In the genomic region with DNA sequence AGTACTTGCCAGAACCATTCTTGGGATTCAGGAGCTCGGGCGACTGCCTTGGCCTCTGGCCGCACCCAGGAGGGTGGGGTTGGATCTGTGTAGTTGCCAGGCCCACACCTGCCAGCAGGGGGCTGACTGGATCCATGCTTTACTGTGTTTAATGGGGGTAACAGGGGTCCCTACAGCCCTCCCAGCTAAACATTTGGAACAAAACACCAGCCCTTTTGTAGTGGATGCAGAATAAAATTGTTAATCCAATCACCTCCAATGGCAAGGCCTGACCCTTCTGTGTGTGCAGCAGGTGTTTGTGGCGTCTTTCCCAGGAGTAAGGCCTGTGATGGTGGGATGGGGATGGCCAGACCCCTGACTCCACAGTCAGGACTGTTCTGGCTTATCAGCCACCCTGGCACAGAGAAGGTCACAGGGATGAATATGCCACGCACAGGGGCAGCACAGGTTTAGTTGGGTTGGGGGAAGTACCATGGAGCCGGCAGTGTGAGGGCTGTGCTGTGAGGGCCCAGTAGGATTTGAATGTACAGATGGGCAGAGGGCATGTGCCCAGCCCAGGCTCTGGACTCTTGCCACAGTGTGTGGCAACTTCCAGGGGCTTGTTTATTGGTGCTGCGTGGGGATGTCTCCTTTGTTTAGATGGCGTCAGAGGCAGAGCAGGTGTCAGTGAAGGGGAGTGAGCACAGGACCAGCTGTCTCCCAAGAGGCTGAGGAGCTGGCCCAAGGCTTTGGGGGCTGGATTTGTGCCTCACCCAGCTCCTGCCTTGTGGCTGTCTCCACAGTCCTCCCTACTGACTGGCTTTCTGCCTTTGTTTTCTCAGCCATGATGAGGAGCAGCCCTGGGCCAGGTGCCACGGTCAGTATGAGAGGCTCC, we compare ENCODE assay signal across 8 cellular contexts. TPM values are rescaled to one million over a fixed set of nuclear protein-coding genes. Genes with fewer than 3 reads are reported as not detected.
DNase-seq lines count a peak whose midpoint lies in the region; ATAC-seq lines count a peak whose summit lies in the region.

No MANE protein-coding gene starts in this region.

- no peaks in the 10 kb centered on the region for H3K27me3 Mint-ChIP-seq in T-helper 2 cell treated with Interferon-gamma antibody and Interleukin-4, amounts not matched to agents 5 μg/mL and 100 μg/mL, for 36 hours (ENCODE audit: low read depth)

- ATAC-seq in left lobe of liver: peak; percentile 55
- ATAC-seq in HG02870 (IDR thresholded peaks at IDR 0.05; ENCODE audit: unreplicated experiment): no peak

- H3K9me3 Mint-ChIP-seq in T-helper 2 cell treated with Interferon-gamma antibody and Interleukin-4, amounts not matched to agents 5 μg/mL and 100 μg/mL, for 36 hours: no peaks in the 10 kb centered on the region

- H3K4me1 Mint-ChIP-seq in T-helper 2 cell treated with Interferon-gamma antibody and Interleukin-4, amounts not matched to agents 5 μg/mL and 100 μg/mL, for 36 hours (ENCODE audit: low read depth): peaks cover 27% of the 10 kb centered on the region

- peaks cover 70% of the 10 kb centered on the region for H3K36me3 Mint-ChIP-seq in T-helper 2 cell treated with Interferon-gamma antibody and Interleukin-4, amounts not matched to agents 5 μg/mL and 100 μg/mL, for 36 hours (ENCODE audit: low read depth)

- H3K27ac Mint-ChIP-seq in T-helper 2 cell treated with Interferon-gamma antibody and Interleukin-4, amounts not matched to agents 5 μg/mL and 100 μg/mL, for 36 hours: peak overlapping the region; percentile 77

- DNase-seq in COLO668 (lab: John Stamatoyannopoulos, UW; ENCODE audit: unreplicated experiment) (peak; percentile 55), HuH-7.5 (ENCODE audit: low spot score) (peak; percentile 57), left lobe of liver (ENCODE audit: low spot score) (peak; percentile 87), NCI-H128 (lab: John Stamatoyannopoulos, UW; ENCODE audit: unreplicated experiment) (no peak)
- no peak for DNase-seq in T-helper 2 cell treated with Interferon-gamma antibody and Interleukin-4, amounts not matched to agents 5 μg/mL and 100 μg/mL, for 36 hours (ENCODE audit: low spot score)
- peak; percentile 29 for DNase-seq in central memory CD4-positive, alpha-beta T cell
- DNase-seq in stimulated activated naive CD4-positive, alpha-beta T cell (lab: John Stamatoyannopoulos, UW): peak in 5 of 6 experiments; percentile 20 to 57 (median 38)

- H3K4me3 Mint-ChIP-seq in T-helper 2 cell treated with Interferon-gamma antibody and Interleukin-4, amounts not matched to agents 5 μg/mL and 100 μg/mL, for 36 hours: peak overlapping the region; percentile 18

RNA-seq across cellular contexts. Expression of a gene that starts 22.2 kb away (rescaled TPM):
- 183 TPM for total RNA-seq in left lobe of liver

RNA-seq across cellular contexts. Expression of a gene that starts 27.8 kb away (rescaled TPM):
- 14.4 TPM for total RNA-seq in left lobe of liver

RNA-seq across cellular contexts. Expression of a gene that starts 32.8 kb away (rescaled TPM):
- total RNA-seq in left lobe of liver: 16.6 TPM

RNA-seq across cellular contexts. Expression of a gene that starts 51.8 kb away (rescaled TPM):
- 29.0 TPM for total RNA-seq in left lobe of liver

Comparison
In these comparisons a context has a peak if more than half of its experiments do, and no peak if none do; other contexts are left out.
1. DNase-seq: peak in COLO668 (single experiment), HuH-7.5 (single experiment), central memory CD4-positive, alpha-beta T cell (single experiment), left lobe of liver (single experiment) and stimulated activated naive CD4-positive, alpha-beta T cell (5 of 6); none in T-helper 2 cell treated with Interferon-gamma antibody and Interleukin-4, amounts not matched to agents 5 μg/mL and 100 μg/mL, for 36 hours (single experiment) and NCI-H128 (single experiment).